23 cellular contexts compared by ENCODE assay signal in genomic region chr15:66876731-66877545, GRCh38.
DNase-seq lines count a peak whose midpoint lies in the region; ATAC-seq, FAIRE-seq and TF ChIP-seq lines count a peak whose summit lies in the region.
"Had no signal": no experiment of that assay in that cellular context is flagged by ENCODE, and none has a peak within 500 bp of the region (broad histone marks: within the 10 kb centered on the region; RNA-seq: fewer than 3 reads in every experiment).

No MANE protein-coding gene starts in this region.

- H3K4me3 Mint-ChIP-seq in chondrocyte (ENCODE audit: unreplicated experiment): no peak overlapping the region
- H3K4me3 Mint-ChIP-seq: activated naive CD4-positive, alpha-beta T cell treated with anti-CD3 and anti-CD28 coated beads, Interleukin-2, amount 50 U/mL, for 24 hours; activated T-helper 1 cell treated with anti-CD3 and anti-CD28 coated beads, Interleukin-12 subunit alpha, Interleukin-12 subunit beta, Interleukin-2, Interleukin-4 antibody, amounts not matched to agents 30 ng/mL and 10 ng/mL and 1 ng/mL, durations not matched to agents 14 hours and 24 hours and 36 hours; CD4-positive, alpha-beta T cell; memory B cell; naive thymus-derived CD4-positive, alpha-beta T cell had no signal

- peak overlapping the region; percentile 76; the same call in 1 of the 2 replicates for H2BK12ac ChIP-seq in H1 (ENCODE audit: low read depth, low read length)

- peak overlapping the region; percentile 89; the same call in 1 of the 2 replicates for H2AK5ac ChIP-seq in H1 (ENCODE audit: low read depth, low read length)

- H2BK5ac ChIP-seq in H1 (ENCODE audit: low read depth, low read length): peak overlapping the region; percentile 26; the same call in 1 of the 2 replicates

- TF ChIP-seq RAD21 in H1 (IDR thresholded peaks at IDR 0.05 in 1 of 2, conservative IDR thresholded peaks at IDR 0.05 in 1 of 2; ENCODE audit: low read depth in 2 of 2, low read length in 2 of 2): no peak

- H3K4me1 Mint-ChIP-seq in chondrocyte (ENCODE audit: low read depth): peaks cover 30% of the 10 kb centered on the region
- H3K4me1 Mint-ChIP-seq: activated naive CD4-positive, alpha-beta T cell treated with anti-CD3 and anti-CD28 coated beads, Interleukin-2, amount 50 U/mL, for 24 hours; naive thymus-derived CD4-positive, alpha-beta T cell had no signal

- no peaks in the 10 kb centered on the region for H3K23me2 ChIP-seq in H1 (ENCODE audit: low read depth, low read length)

- POLR2A ChIA-PET in HEK293 (lab: Yijun Ruan, JAX) (no interaction called here), H1 (lab: Charles Lee; ENCODE audit: partially characterized antibody) (no interaction called here)

- CTCF ChIA-PET in HEK293 (lab: Yijun Ruan, JAX) (interaction anchor here (0.7 to 1.9 kb wide), 7 partner anchors 13 to 46 kb away, joined by 3 to 5 read pairs (median 4); no protein-coding TSS in a partner anchor), H1 (lab: Charles Lee; ENCODE audit: partially characterized antibody) (interaction anchor here (0.6 to 2.6 kb wide), 4 partner anchors 16 to 301 kb away, joined by 4 to 17 read pairs (median 6); no protein-coding TSS in a partner anchor)

- no peak overlapping the region for H3K56ac ChIP-seq in H1 (replicated peaks; ENCODE audit: insufficient read length, low read depth, low read length)

- H3K4ac ChIP-seq in H1 (replicated peaks; ENCODE audit: insufficient read length, low read depth, low read length): no peak overlapping the region

- H3K36me3 Mint-ChIP-seq in chondrocyte (ENCODE audit: low read depth): no peaks in the 10 kb centered on the region
- H3K36me3 Mint-ChIP-seq: activated naive CD4-positive, alpha-beta T cell treated with anti-CD3 and anti-CD28 coated beads, Interleukin-2, amount 50 U/mL, for 24 hours; memory B cell; naive thymus-derived CD4-positive, alpha-beta T cell had no signal

- no peak for ATAC-seq in GM18861 (IDR thresholded peaks at IDR 0.05; ENCODE audit: unreplicated experiment)
- ATAC-seq: naive thymus-derived CD4-positive, alpha-beta T cell; pancreas had no signal

- H3K79me1 ChIP-seq in H1 (ENCODE audit: low read depth, low read length): no peaks in the 10 kb centered on the region

- no peak overlapping the region for H3K4me3 ChIP-seq in BLaER1 treated with 17β-estradiol and CSF1 and Interleukin-3, amounts not matched to agents 10 nM and 100 nM
- H3K4me3 ChIP-seq in HEK293 (ENCODE audit: low read depth, low read length) (no peak overlapping the region), H1 (ENCODE audit: extremely low read depth in 1 of 4, insufficient read depth in 2 of 4, low read depth in 3 of 4, low read length in 4 of 4) (no peak overlapping the region; a peak in 1 of 8 replicates), parathyroid adenoma (ENCODE audit: low read depth, low read length) (no peak overlapping the region), MG63 (no peak overlapping the region)
- H3K4me3 ChIP-seq: esophagus squamous epithelium, pancreas, sigmoid colon, suprapubic skin had no signal

- H4K5ac ChIP-seq in H1 (ENCODE audit: insufficient read length, low read depth, low read length): peak overlapping the region; percentile 4

- no peak overlapping the region for H2BK15ac ChIP-seq in H1 (ENCODE audit: low read length)

- H3K27me3 ChIP-seq in BLaER1 treated with 17β-estradiol and CSF1 and Interleukin-3, amounts not matched to agents 10 nM and 100 nM: peaks cover 6 to 32% (median 20%) of the 10 kb centered on the region in 11 experiments; a peak in 19 of 22 replicates
- H3K27me3 ChIP-seq in H1 (replicated peaks in 1 of 4; ENCODE audit: control insufficient read depth in 3 of 4, extremely low read depth in 1 of 4, insufficient read depth in 3 of 4, low read length in 3 of 4) (no peaks in the 10 kb centered on the region), parathyroid adenoma (ENCODE audit: control insufficient read depth, insufficient read depth, low read length) (no peaks in the 10 kb centered on the region), MG63 (no peaks in the 10 kb centered on the region)
- H3K27me3 ChIP-seq: esophagus squamous epithelium, pancreas, sigmoid colon, suprapubic skin had no signal

- WGBS in H1 (ENCODE audit: extremely low coverage in 1 of 2, insufficient coverage in 1 of 2, insufficient read length in 1 of 2, insufficient replicate concordance in 2 of 2, low coverage in 1 of 2, low lambda C conversion rate in 2 of 2, missing lambda C conversion rate in 1 of 2), 2 experiments: 88% methylated on average over 21 of the region's 21 CpGs; no CpG with 5 or more reads in 1 of the 2 experiments

- no peak overlapping the region for H3K27ac ChIP-seq in BLaER1 treated with 17β-estradiol and CSF1 and Interleukin-3, amounts not matched to agents 10 nM and 100 nM
- H3K27ac ChIP-seq in HEK293 (ENCODE audit: extremely low read depth, low read depth, low read length) (no peak overlapping the region; the same call in 1 of the 2 replicates), H1 (ENCODE audit: low read depth, low read length) (no peak overlapping the region), parathyroid adenoma (peak overlapping the region; percentile 32)
- H3K27ac ChIP-seq: pancreas, suprapubic skin had no signal

- H4K8ac ChIP-seq in H1 (ENCODE audit: extremely low read depth, insufficient read depth, low read length): no peak overlapping the region

- no peak overlapping the region; the same call in 1 of the 2 replicates for H2BK20ac ChIP-seq in H1 (ENCODE audit: low read length)

- no peak overlapping the region for H3K14ac ChIP-seq in H1 (ENCODE audit: insufficient read length)

- no peak for TF ChIP-seq EP300 in H1 (IDR thresholded peaks at IDR 0.05; ENCODE audit: borderline replicate concordance in 1 of 2, low read depth in 2 of 2, low read length in 2 of 2)

- FAIRE-seq in H1 (lab: Jason Lieb, UNC) (no peak), D721Med (lab: Jason Lieb, UNC) (no peak)
- FAIRE-seq: pancreas had no signal

- H3K9me3 Mint-ChIP-seq in chondrocyte (ENCODE audit: low read depth): no peaks in the 10 kb centered on the region
- H3K9me3 Mint-ChIP-seq: activated naive CD4-positive, alpha-beta T cell treated with anti-CD3 and anti-CD28 coated beads, Interleukin-2, amount 50 U/mL, for 24 hours; activated T-helper 1 cell treated with anti-CD3 and anti-CD28 coated beads, Interleukin-12 subunit alpha, Interleukin-12 subunit beta, Interleukin-2, Interleukin-4 antibody, amounts not matched to agents 30 ng/mL and 10 ng/mL and 1 ng/mL, durations not matched to agents 14 hours and 24 hours and 36 hours; CD4-positive, alpha-beta T cell; memory B cell had no signal

- H3K36me3 ChIP-seq in BLaER1 treated with 17β-estradiol and CSF1 and Interleukin-3, amounts not matched to agents 10 nM and 100 nM: no peaks in the 10 kb centered on the region
- no peaks in the 10 kb centered on the region for H3K36me3 ChIP-seq in HEK293 (ENCODE audit: control insufficient read depth in 2 of 2, insufficient read depth in 1 of 2, low read length in 2 of 2)
- no peaks in the 10 kb centered on the region for H3K36me3 ChIP-seq in H1 (ENCODE audit: control insufficient read depth in 2 of 4, insufficient read depth in 4 of 4, low read length in 3 of 4)
- H3K36me3 ChIP-seq in parathyroid adenoma (ENCODE audit: control insufficient read depth, insufficient read depth, low read length): no peaks in the 10 kb centered on the region
- peaks cover 5% of the 10 kb centered on the region; the same call in 1 of the 2 replicates for H3K36me3 ChIP-seq in MG63
- H3K36me3 ChIP-seq: esophagus squamous epithelium, pancreas, sigmoid colon, suprapubic skin had no signal

- DNase-seq in H1 (ENCODE audit: low read depth in 1 of 2, low spot score in 2 of 2) (peak in 1 of 2 experiments; percentile 32), D721Med (ENCODE audit: insufficient read length, low spot score) (no peak), chondrocyte (ENCODE audit: low spot score) (no peak), MG63 (no peak)
- DNase-seq: activated CD4-positive, CD25-positive, alpha-beta regulatory T cell treated with anti-CD3 and anti-CD28 coated beads, Interleukin-2, amount 50 U/mL, for 72 hours; CD4-positive, alpha-beta T cell; effector memory CD4-positive, alpha-beta T cell; esophagus squamous epithelium; naive thymus-derived CD4-positive, alpha-beta T cell; NCI-H1436 treated with DMSO at 0.1 percent for 48 hours; NCI-H2171 treated with DMSO at 0.1 percent for 48 hours; NCI-H526 treated with DMSO at 0.1 percent for 48 hours; pancreas; SW 1271 had no signal

- H3K79me2 ChIP-seq in H1 (ENCODE audit: control insufficient read depth in 1 of 2, insufficient read depth in 2 of 2, low read length in 2 of 2) (no peaks in the 10 kb centered on the region), parathyroid adenoma (no peaks in the 10 kb centered on the region)

- H3K23ac ChIP-seq in H1 (ENCODE audit: insufficient read length): no peak overlapping the region

- no peaks in the 10 kb centered on the region for H3K27me3 Mint-ChIP-seq in chondrocyte (ENCODE audit: low read depth)
- H3K27me3 Mint-ChIP-seq: CD4-positive, alpha-beta T cell had no signal

- H3K27ac Mint-ChIP-seq in chondrocyte (ENCODE audit: unreplicated experiment): no peak overlapping the region
- H3K27ac Mint-ChIP-seq: activated naive CD4-positive, alpha-beta T cell treated with anti-CD3 and anti-CD28 coated beads, Interleukin-2, amount 50 U/mL, for 24 hours; activated T-helper 1 cell treated with anti-CD3 and anti-CD28 coated beads, Interleukin-12 subunit alpha, Interleukin-12 subunit beta, Interleukin-2, Interleukin-4 antibody, amounts not matched to agents 30 ng/mL and 10 ng/mL and 1 ng/mL, durations not matched to agents 14 hours and 24 hours and 36 hours; CD4-positive, alpha-beta T cell; memory B cell; naive thymus-derived CD4-positive, alpha-beta T cell had no signal

- H4K20me1 ChIP-seq in BLaER1 treated with 17β-estradiol and CSF1 and Interleukin-3, amounts not matched to agents 10 nM and 100 nM: peaks cover 0 to 28% (median 0%) of the 10 kb centered on the region in 11 experiments; a peak in 9 of 22 replicates
- peaks cover 0 to 2% of the 10 kb centered on the region in 2 experiments for H4K20me1 ChIP-seq in H1 (replicated peaks in 1 of 2; ENCODE audit: control insufficient read depth in 1 of 2, insufficient read depth in 2 of 2, low read length in 2 of 2)

- no peak for TF ChIP-seq POLR2A in H1 (IDR thresholded peaks at IDR 0.05; ENCODE audit: control extremely low read depth in 1 of 2, low read depth in 2 of 2, low read length in 2 of 2)

- H3K9me3 ChIP-seq in BLaER1 treated with 17β-estradiol and CSF1 and Interleukin-3, amounts not matched to agents 10 nM and 100 nM (replicated peaks in 1 of 11): no peaks in the 10 kb centered on the region
- H3K9me3 ChIP-seq in HEK293 (ENCODE audit: control insufficient read depth, insufficient read depth, low read depth, low read length) (no peaks in the 10 kb centered on the region), H1 (ENCODE audit: insufficient read depth in 2 of 2, low read depth in 1 of 2, low read length in 1 of 2) (no peaks in the 10 kb centered on the region), parathyroid adenoma (ENCODE audit: control insufficient read depth, low read length) (no peaks in the 10 kb centered on the region), MG63 (no peaks in the 10 kb centered on the region)
- H3K9me3 ChIP-seq: esophagus squamous epithelium, pancreas, sigmoid colon, suprapubic skin had no signal

- H2BK120ac ChIP-seq in H1 (replicated peaks; ENCODE audit: low read depth, low read length): no peak overlapping the region

- no peak overlapping the region for H3K18ac ChIP-seq in H1 (ENCODE audit: extremely low read depth, low read length)

- H3K4me1 ChIP-seq in BLaER1 treated with 17β-estradiol and CSF1 and Interleukin-3, amounts not matched to agents 10 nM and 100 nM: peaks cover 26 to 61% (median 54%) of the 10 kb centered on the region in 10 experiments
- peaks cover 13% of the 10 kb centered on the region for H3K4me1 ChIP-seq in HEK293 (ENCODE audit: control insufficient read depth, insufficient read depth, low read length)
- H3K4me1 ChIP-seq in H1 (replicated peaks in 1 of 4; ENCODE audit: control insufficient read depth in 3 of 4, insufficient read depth in 4 of 4, low read length in 3 of 4): peaks cover 0 to 3% (median 0%) of the 10 kb centered on the region in 4 experiments; a peak in 1 of 7 replicates
- H3K4me1 ChIP-seq in parathyroid adenoma: peaks cover 12% of the 10 kb centered on the region
- H3K4me1 ChIP-seq: pancreas had no signal

- TF ChIP-seq CTCF in HEK293 (tag by site-specific recombination; IDR thresholded peaks at IDR 0.05) (no peak), H1 (IDR thresholded peaks at IDR 0.05; ENCODE audit: control extremely low read depth in 1 of 3, insufficient read depth in 1 of 3, low read depth in 1 of 3, low read length in 3 of 3) (no peak), parathyroid adenoma (IDR thresholded peaks at IDR 0.05) (no peak), D721Med (IDR thresholded peaks at IDR 0.05; ENCODE audit: insufficient read depth, missing control alignments) (no peak), chondrocyte (IDR thresholded peaks at IDR 0.05) (no peak)

- H3K4me2 ChIP-seq in BLaER1 treated with 17β-estradiol and CSF1 and Interleukin-3, amounts not matched to agents 10 nM and 100 nM: peak overlapping the region; percentile 54 to 94 (median 82)
- no peak overlapping the region for H3K4me2 ChIP-seq in H1 (ENCODE audit: insufficient read depth in 1 of 2, low read depth in 2 of 2, low read length in 2 of 2)
- no peak overlapping the region for H3K4me2 ChIP-seq in parathyroid adenoma (ENCODE audit: low read length)

- H2AFZ ChIP-seq in H1 (ENCODE audit: low read length): peak overlapping the region; percentile 46; the same call in 1 of the 2 replicates
- no peak overlapping the region for H2AFZ ChIP-seq in parathyroid adenoma

- H4K91ac ChIP-seq in H1 (replicated peaks; ENCODE audit: insufficient read length, low read length): peak overlapping the region; percentile 72

- no peak overlapping the region for H3K9ac ChIP-seq in BLaER1 treated with 17β-estradiol and CSF1 and Interleukin-3, amounts not matched to agents 10 nM and 100 nM
- H3K9ac ChIP-seq in H1 (replicated peaks in 1 of 4; ENCODE audit: extremely low read depth in 1 of 4, low read depth in 3 of 4, low read length in 3 of 4) (no peak overlapping the region; a peak in 1 of 7 replicates), parathyroid adenoma (no peak overlapping the region)

Comparison
In these comparisons a context has a peak if more than half of its experiments do, and no peak if none do; other contexts are left out.
1. H3K4me2 ChIP-seq: peak in BLaER1 treated with 17β-estradiol and CSF1 and Interleukin-3, amounts not matched to agents 10 nM and 100 nM (11 of 11); none in H1 (0 of 2) and parathyroid adenoma (single experiment).